Comparison of ENCODE assay signal across 8 cellular contexts in the genomic region with DNA sequence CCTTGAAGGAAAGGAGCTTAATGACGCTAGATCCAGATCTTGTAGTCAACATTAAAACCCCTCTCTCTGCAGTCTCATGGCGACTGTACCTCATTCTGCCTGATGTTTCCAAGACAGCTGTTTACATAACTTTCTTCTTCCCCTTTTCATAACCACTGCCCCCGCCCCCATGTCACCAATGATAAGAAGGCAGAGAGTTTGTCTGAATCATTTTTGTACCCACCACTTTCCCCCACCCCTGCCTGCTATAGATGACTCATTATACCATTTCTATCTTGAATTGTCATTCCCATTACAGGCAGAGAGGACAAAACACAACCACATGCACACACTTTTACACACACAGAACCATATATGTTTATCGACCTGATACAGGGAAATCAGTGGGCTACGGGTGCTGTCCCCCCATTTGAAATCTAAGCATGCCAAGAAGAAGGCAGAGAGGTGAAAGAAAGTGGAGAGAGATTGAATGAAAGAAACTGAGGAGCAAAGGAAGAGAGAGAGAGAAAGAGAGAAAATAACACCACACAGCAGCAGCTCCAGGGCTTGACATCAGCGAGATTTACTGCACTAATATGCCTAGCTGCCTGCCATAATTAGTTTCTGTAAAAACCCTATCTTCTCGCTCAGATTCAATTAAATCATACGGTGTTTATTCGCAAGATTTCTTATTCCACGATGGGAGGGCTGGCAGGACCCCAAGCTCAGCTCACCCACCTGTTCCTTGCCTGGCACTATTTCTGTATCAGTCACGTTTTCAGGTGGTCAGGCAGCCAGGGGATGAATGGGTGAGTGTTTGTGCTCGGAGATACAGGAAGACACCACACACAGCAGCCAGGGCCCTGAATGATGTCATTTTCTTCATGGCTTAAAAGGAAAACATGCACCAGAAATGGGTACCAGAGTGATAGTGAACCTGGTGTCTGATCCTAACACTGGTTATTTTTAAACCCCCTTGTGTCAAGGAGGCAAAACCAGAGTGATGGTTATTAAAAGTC.
DNase-seq lines count a peak whose midpoint lies in the region; ATAC-seq and TF ChIP-seq lines count a peak whose summit lies in the region.

No MANE protein-coding gene starts in this region.

- no peaks in the 10 kb centered on the region for H3K9me2 ChIP-seq in DOHH2 (replicated peaks; ENCODE audit: control insufficient read depth, low read length)

- ATAC-seq in GM21390 (IDR thresholded peaks at IDR 0.05; ENCODE audit: unreplicated experiment), result peak; percentile 70

- TF ChIP-seq CTCF in DOHH2 (IDR thresholded peaks at IDR 0.05; ENCODE audit: low read depth, low read length, poor library complexity, severe bottlenecking), result no peak
- TF ChIP-seq CTCF in coronary artery (IDR thresholded peaks at IDR 0.05), result no peak

- peaks cover 38% of the 10 kb centered on the region for H3K4me1 ChIP-seq in DOHH2 (ENCODE audit: control insufficient read depth, low read length)

- in situ Hi-C loops in KBM-7 (cut with MboI; ENCODE audit: low pct_unique_long_range_greater_than_20kb, low sequenced_read_pairs), result no loop called here

- peak overlapping the region; percentile 96 for H3K4me2 ChIP-seq in DOHH2 (ENCODE audit: low read length)

- no peaks in the 10 kb centered on the region for H4K20me1 ChIP-seq in DOHH2 (ENCODE audit: control insufficient read depth, insufficient read depth, low read depth, low read length)

- H3K4me3 ChIP-seq in DOHH2 (ENCODE audit: low read length) (peak overlapping the region; percentile 67), coronary artery (no peak overlapping the region)

- DNase-seq in KBM-7 (peak; percentile 93), coronary artery (ENCODE audit: low spot score) (peak; percentile 73), NCI-H748 treated with DMSO at 0.1 percent for 48 hours (lab: John Stamatoyannopoulos, UW) (no peak), NCI-H524 treated with DMSO at 0.1 percent for 48 hours (lab: John Stamatoyannopoulos, UW) (no peak)
- peak; percentile 81 to 85 for DNase-seq in activated CD4-positive, alpha-beta T cell treated with anti-CD3 and anti-CD28 coated beads for 4 hours
- DNase-seq in stimulated activated CD4-positive, alpha-beta T cell treated with anti-CD3 and anti-CD28 coated beads, Interleukin-12 subunit alpha, Interleukin-12 subunit beta, amount 100 ng/mL, for 4 hours, result peak; percentile 69

- 0 out of 2 replicates have a peak, but pooled peaks cover 2% of the 10 kb centered on the region for H3F3A ChIP-seq in DOHH2 (ENCODE audit: control insufficient read depth, insufficient read depth)

- H3K36me3 ChIP-seq in DOHH2 (ENCODE audit: control insufficient read depth, low read length), result no peaks in the 10 kb centered on the region

- peak overlapping the region; percentile 86 for H3K27ac ChIP-seq in DOHH2 (ENCODE audit: low read depth, low read length)
- H3K27ac ChIP-seq in coronary artery, result peak overlapping the region; percentile 43 to 45

- H3K79me2 ChIP-seq in DOHH2 (ENCODE audit: control insufficient read depth, low read length), result no peaks in the 10 kb centered on the region

- no peaks in the 10 kb centered on the region for H3K27me3 ChIP-seq in DOHH2 (ENCODE audit: control insufficient read depth, low read length)

- no peaks in the 10 kb centered on the region for H3K9me3 ChIP-seq in DOHH2 (ENCODE audit: control insufficient read depth, insufficient read depth, low read length)

Comparison
In these comparisons a context has a peak if more than half of its experiments do, and no peak if none do; other contexts are left out.
1. DNase-seq: peak in KBM-7 (single experiment), activated CD4-positive, alpha-beta T cell treated with anti-CD3 and anti-CD28 coated beads for 4 hours (2 of 2), coronary artery (single experiment) and stimulated activated CD4-positive, alpha-beta T cell treated with anti-CD3 and anti-CD28 coated beads, Interleukin-12 subunit alpha, Interleukin-12 subunit beta, amount 100 ng/mL, for 4 hours (single experiment); none in NCI-H748 treated with DMSO at 0.1 percent for 48 hours (single experiment) and NCI-H524 treated with DMSO at 0.1 percent for 48 hours (single experiment).